In genomic region chr20:56430471-56430870, GRCh38 we compare ENCODE assay signal across 14 cellular contexts. TPM values are rescaled to one million over a fixed set of nuclear protein-coding genes. Genes with fewer than 3 reads are reported as not detected.
DNase-seq lines count a peak whose midpoint lies in the region; ATAC-seq and TF ChIP-seq lines count a peak whose summit lies in the region.
"Had no signal": no experiment of that assay in that cellular context is flagged by ENCODE, and none has a peak within 500 bp of the region (broad histone marks: within the 10 kb centered on the region; RNA-seq: fewer than 3 reads in every experiment).

No MANE protein-coding gene starts in this region.

- no peaks in the 10 kb centered on the region for H3K27me3 Mint-ChIP-seq in activated T-cell treated with anti-CD3 and anti-CD28 coated beads, Interleukin-2, amount 50 U/mL, for 72 hours (ENCODE audit: low read depth)
- H3K27me3 Mint-ChIP-seq in dendritic cell treated with granulocyte-macrophage colony-stimulating factor and Interleukin-4, amounts not matched to agents 40 ng/mL and 50 ng/mL, for 4 days: peaks cover 4% of the 10 kb centered on the region

- peaks cover 0 to 5% of the 10 kb centered on the region in 2 donors for H3K36me3 Mint-ChIP-seq in activated T-cell treated with anti-CD3 and anti-CD28 coated beads, Interleukin-2, amount 50 U/mL, for 72 hours (ENCODE audit: insufficient read depth in 2 of 2)
- H3K36me3 Mint-ChIP-seq in dendritic cell treated with granulocyte-macrophage colony-stimulating factor and Interleukin-4, amounts not matched to agents 40 ng/mL and 50 ng/mL, for 4 days (ENCODE audit: low read depth): peaks cover 54% of the 10 kb centered on the region
- peaks cover 15% of the 10 kb centered on the region for H3K36me3 Mint-ChIP-seq in stimulated activated effector memory CD8-positive, alpha-beta T cell treated with anti-CD3 and anti-CD28 coated beads, Interleukin-12 subunit alpha, Interleukin-12 subunit beta, amount 100 ng/mL, for 72 hours

- no peak overlapping the region for H2AFZ ChIP-seq in Loucy (ENCODE audit: low read length)

- no peak for DNase-seq in activated T-cell treated with anti-CD3 and anti-CD28 coated beads, Interleukin-2, amount 50 U/mL, for 72 hours
- no peak for DNase-seq in activated T-cell treated with anti-CD3 and anti-CD28 coated beads for 4 hours
- no peak for DNase-seq in stimulated activated effector memory CD8-positive, alpha-beta T cell treated with anti-CD3 and anti-CD28 coated beads, Interleukin-12 subunit alpha, Interleukin-12 subunit beta, amount 100 ng/mL, for 72 hours (ENCODE audit: low spot score in 2 of 2)
- DNase-seq: body of pancreas; HCEC 1CT; mucosa of descending colon; NCI-H1092; stimulated activated CD4-positive, alpha-beta T cell treated with anti-CD3 and anti-CD28 coated beads, Interleukin-4, amount 100 ng/mL, for 4 hours had no signal

- H3K36me3 ChIP-seq in Loucy (ENCODE audit: insufficient read depth, low read length): no peaks in the 10 kb centered on the region

- intact Hi-C loops in dendritic cell treated with granulocyte-macrophage colony-stimulating factor and Interleukin-4, amounts not matched to agents 40 ng/mL and 50 ng/mL, for 4 days (cut with micrococcal nuclease): no loop called here

- H3K27ac Mint-ChIP-seq in activated T-cell treated with anti-CD3 and anti-CD28 coated beads, Interleukin-2, amount 50 U/mL, for 72 hours: peak overlapping the region; percentile 91
- H3K27ac Mint-ChIP-seq in dendritic cell treated with granulocyte-macrophage colony-stimulating factor and Interleukin-4, amounts not matched to agents 40 ng/mL and 50 ng/mL, for 4 days: peak overlapping the region; percentile 19
- H3K27ac Mint-ChIP-seq in stimulated activated effector memory CD8-positive, alpha-beta T cell treated with anti-CD3 and anti-CD28 coated beads, Interleukin-12 subunit alpha, Interleukin-12 subunit beta, amount 100 ng/mL, for 72 hours: peak overlapping the region; percentile 90

- no peaks in the 10 kb centered on the region for H3F3A ChIP-seq in Loucy (ENCODE audit: low read depth)

- no peaks in the 10 kb centered on the region for H3K79me2 ChIP-seq in Loucy (ENCODE audit: insufficient read depth, low read length)

- H3K9me3 Mint-ChIP-seq in activated T-cell treated with anti-CD3 and anti-CD28 coated beads, Interleukin-2, amount 50 U/mL, for 72 hours: no peaks in the 10 kb centered on the region
- no peaks in the 10 kb centered on the region for H3K9me3 Mint-ChIP-seq in dendritic cell treated with granulocyte-macrophage colony-stimulating factor and Interleukin-4, amounts not matched to agents 40 ng/mL and 50 ng/mL, for 4 days
- H3K9me3 Mint-ChIP-seq in stimulated activated effector memory CD8-positive, alpha-beta T cell treated with anti-CD3 and anti-CD28 coated beads, Interleukin-12 subunit alpha, Interleukin-12 subunit beta, amount 100 ng/mL, for 72 hours: no peaks in the 10 kb centered on the region

- peak overlapping the region; percentile 61 for H3K4me2 ChIP-seq in Loucy (ENCODE audit: low read depth, low read length, poor library complexity, severe bottlenecking)

- peak overlapping the region; percentile 64 to 66 for H3K4me3 Mint-ChIP-seq in activated T-cell treated with anti-CD3 and anti-CD28 coated beads, Interleukin-2, amount 50 U/mL, for 72 hours
- H3K4me3 Mint-ChIP-seq in dendritic cell treated with granulocyte-macrophage colony-stimulating factor and Interleukin-4, amounts not matched to agents 40 ng/mL and 50 ng/mL, for 4 days: no peak overlapping the region
- H3K4me3 Mint-ChIP-seq in stimulated activated effector memory CD8-positive, alpha-beta T cell treated with anti-CD3 and anti-CD28 coated beads, Interleukin-12 subunit alpha, Interleukin-12 subunit beta, amount 100 ng/mL, for 72 hours: peak overlapping the region; percentile 54

- H3K4me1 Mint-ChIP-seq in activated T-cell treated with anti-CD3 and anti-CD28 coated beads, Interleukin-2, amount 50 U/mL, for 72 hours (ENCODE audit: low read depth): peaks cover 49% of the 10 kb centered on the region
- H3K4me1 Mint-ChIP-seq in dendritic cell treated with granulocyte-macrophage colony-stimulating factor and Interleukin-4, amounts not matched to agents 40 ng/mL and 50 ng/mL, for 4 days (ENCODE audit: low read depth): peaks cover 77% of the 10 kb centered on the region
- peaks cover 66% of the 10 kb centered on the region for H3K4me1 Mint-ChIP-seq in stimulated activated effector memory CD8-positive, alpha-beta T cell treated with anti-CD3 and anti-CD28 coated beads, Interleukin-12 subunit alpha, Interleukin-12 subunit beta, amount 100 ng/mL, for 72 hours

- H3K9me2 ChIP-seq in Loucy (replicated peaks; ENCODE audit: low read depth, low read length): no peaks in the 10 kb centered on the region

- no peaks in the 10 kb centered on the region for H4K20me1 ChIP-seq in Loucy (ENCODE audit: insufficient read depth, low read length, poor library complexity, severe bottlenecking)

- no peak for TF ChIP-seq CTCF in Loucy (conservative IDR thresholded peaks at IDR 0.05; ENCODE audit: low read length)

- ATAC-seq in activated T-cell treated with anti-CD3 and anti-CD28 coated beads, Interleukin-2, amount 50 U/mL, for 72 hours (replicated peaks in 1 of 2): no peak
- ATAC-seq in stimulated activated effector memory CD8-positive, alpha-beta T cell treated with anti-CD3 and anti-CD28 coated beads, Interleukin-12 subunit alpha, Interleukin-12 subunit beta, amount 100 ng/mL, for 72 hours: no peak
- no peak for ATAC-seq in GM19395 (IDR thresholded peaks at IDR 0.05; ENCODE audit: unreplicated experiment)
- no peak for ATAC-seq in GM21390 (IDR thresholded peaks at IDR 0.05; ENCODE audit: unreplicated experiment)
- ATAC-seq in GM19324 (IDR thresholded peaks at IDR 0.05; ENCODE audit: low FRiP score, unreplicated experiment): no peak
- ATAC-seq: body of pancreas, mucosa of descending colon had no signal

- H3K4me3 ChIP-seq in Loucy (ENCODE audit: low read length, poor library complexity, severe bottlenecking): no peak overlapping the region
- H3K4me3 ChIP-seq: body of pancreas, mucosa of descending colon had no signal

- H3K4me1 ChIP-seq in Loucy (ENCODE audit: insufficient read depth, low read length, poor library complexity, severe bottlenecking): peaks cover 32% of the 10 kb centered on the region
- H3K4me1 ChIP-seq: body of pancreas had no signal

- H3K27me3 ChIP-seq in Loucy (ENCODE audit: insufficient read depth, low read length, poor library complexity, severe bottlenecking): no peaks in the 10 kb centered on the region
- H3K27me3 ChIP-seq: body of pancreas had no signal

- H3K9ac ChIP-seq in Loucy (ENCODE audit: low read depth, low read length, poor library complexity, severe bottlenecking): no peak overlapping the region

- no peaks in the 10 kb centered on the region for H3K9me3 ChIP-seq in Loucy (ENCODE audit: insufficient read depth, low read depth, low read length)
- H3K9me3 ChIP-seq: body of pancreas, mucosa of descending colon had no signal

RNA-seq across cellular contexts. Expression of gene CASS4, which starts 18.4 kb away (rescaled TPM):
- 1 to 10 TPM; 3.5 to 6.9 TPM for total RNA-seq in activated T-cell treated with anti-CD3 and anti-CD28 coated beads, Interleukin-2, amount 50 U/mL, for 72 hours
- total RNA-seq: kidney epithelial cell had no signal

RNA-seq across cellular contexts. Expression of gene RTF2, which starts 38.0 kb away (rescaled TPM):
- 10 to 100 TPM; 80.8 to 82.7 TPM for total RNA-seq in activated T-cell treated with anti-CD3 and anti-CD28 coated beads, Interleukin-2, amount 50 U/mL, for 72 hours

RNA-seq across cellular contexts. Expression of gene CSTF1, which starts 38.0 kb away (rescaled TPM):
- 10 to 100 TPM; 63.7 to 74.5 TPM for total RNA-seq in activated T-cell treated with anti-CD3 and anti-CD28 coated beads, Interleukin-2, amount 50 U/mL, for 72 hours

RNA-seq across cellular contexts. Expression of gene AURKA, which starts 38.5 kb away (rescaled TPM):
- total RNA-seq in activated T-cell treated with anti-CD3 and anti-CD28 coated beads, Interleukin-2, amount 50 U/mL, for 72 hours: 100 to 1,000 TPM; 110 to 142 TPM

Comparison
In these comparisons a context has a peak if more than half of its experiments do, and no peak if none do; other contexts are left out.
1. H3K27ac Mint-ChIP-seq: peak in every context shown above with its lines; median percentile 91 in activated T-cell treated with anti-CD3 and anti-CD28 coated beads, Interleukin-2, amount 50 U/mL, for 72 hours; 90 in stimulated activated effector memory CD8-positive, alpha-beta T cell treated with anti-CD3 and anti-CD28 coated beads, Interleukin-12 subunit alpha, Interleukin-12 subunit beta, amount 100 ng/mL, for 72 hours; 19 in dendritic cell treated with granulocyte-macrophage colony-stimulating factor and Interleukin-4, amounts not matched to agents 40 ng/mL and 50 ng/mL, for 4 days.